ENCODE assay signal across 11 cellular contexts in genomic region chr12:6226002-6226700, GRCh38. TPM values are rescaled to one million over a fixed set of nuclear protein-coding genes. Genes with fewer than 3 reads are reported as not detected.
A peak's percentile ranks its signal among the peaks of the same experiment; 100 is the strongest.
DNase-seq lines count a peak whose midpoint lies in the region; ATAC-seq and TF ChIP-seq lines count a peak whose summit lies in the region.
"Had no signal": no experiment of that assay in that cellular context is flagged by ENCODE, and none has a peak within 500 bp of the region (broad histone marks: within the 10 kb centered on the region; RNA-seq: fewer than 3 reads in every experiment).

No MANE protein-coding gene starts in this region.

- peaks cover 9% of the 10 kb centered on the region for H3K36me3 Mint-ChIP-seq in chondrocyte (ENCODE audit: low read depth)

- in situ Hi-C loops in KBM-7 (cut with MboI; ENCODE audit: low pct_unique_long_range_greater_than_20kb, low sequenced_read_pairs): no loop called here

- TF ChIP-seq CTCF in chondrocyte (IDR thresholded peaks at IDR 0.05): no peak

- H3K9me3 Mint-ChIP-seq in chondrocyte (ENCODE audit: low read depth): no peaks in the 10 kb centered on the region

- H3K4me1 Mint-ChIP-seq in chondrocyte (ENCODE audit: low read depth): peaks cover 50% of the 10 kb centered on the region

- peak overlapping the region in 1 of 7 experiments; percentile 3 for H3K4me3 ChIP-seq in skin epidermis

- DNase-seq in KBM-7 (peak; percentile 62), chondrocyte (ENCODE audit: low spot score) (no peak), left colon (peak; percentile 57 to 77), SKM-1 (lab: John Stamatoyannopoulos, UW; ENCODE audit: unreplicated experiment) (no peak), epidermal melanocyte (ENCODE audit: insufficient read length, low spot score) (no peak)
- DNase-seq in stimulated activated naive CD8-positive, alpha-beta T cell treated with anti-CD3 and anti-CD28 coated beads, Interleukin-15, Interleukin-2, amounts not matched to agents 100 U/mL and 50 U/mL, for 24 hours: no peak
- DNase-seq: activated CD8-positive, alpha-beta memory T cell treated with anti-CD3 and anti-CD28 coated beads for 24 hours; islet precursor cell; NCI-H524 had no signal

- H3K27me3 Mint-ChIP-seq in chondrocyte (ENCODE audit: low read depth): no peaks in the 10 kb centered on the region

- peak overlapping the region in 20 of 21 experiments; percentile 52 to 98 (median 82) for H3K27ac ChIP-seq in skin epidermis

- no peak overlapping the region for H3K4me3 Mint-ChIP-seq in chondrocyte (ENCODE audit: unreplicated experiment)

- intact Hi-C loops in left colon (cut with DNase I, micrococcal nuclease): no loop called here

- ATAC-seq in left colon (peak; percentile 11), GM21825 (IDR thresholded peaks at IDR 0.05; ENCODE audit: unreplicated experiment) (no peak)
- ATAC-seq in stimulated activated naive CD8-positive, alpha-beta T cell treated with anti-CD3 and anti-CD28 coated beads, Interleukin-15, Interleukin-2, amounts not matched to agents 100 U/mL and 50 U/mL, for 24 hours: no peak

- peak overlapping the region; percentile 28 for H3K27ac Mint-ChIP-seq in chondrocyte (ENCODE audit: unreplicated experiment)

RNA-seq across cellular contexts. Expression of gene CD9, which starts 26.0 kb away (rescaled TPM):
- total RNA-seq in chondrocyte (54.7 to 62.1 TPM (median 60.7 TPM) in 3 replicates), left colon (100 to 1,000 TPM; 574 to 766 TPM)

Comparison
In these comparisons a context has a peak if more than half of its experiments do, and no peak if none do; other contexts are left out.
1. DNase-seq: peak in KBM-7 (single experiment) and left colon (2 of 2); none in chondrocyte (single experiment), stimulated activated naive CD8-positive, alpha-beta T cell treated with anti-CD3 and anti-CD28 coated beads, Interleukin-15, Interleukin-2, amounts not matched to agents 100 U/mL and 50 U/mL, for 24 hours (single experiment), SKM-1 (single experiment) and epidermal melanocyte (single experiment).